In genomic region chr10:36666451-36666850, GRCh38 we compare ENCODE assay signal across 22 cellular contexts.
DNase-seq lines count a peak whose midpoint lies in the region; ATAC-seq, FAIRE-seq and TF ChIP-seq lines count a peak whose summit lies in the region.
"Had no signal": no experiment of that assay in that cellular context is flagged by ENCODE, and none has a peak within 500 bp of the region (broad histone marks: within the 10 kb centered on the region; RNA-seq: fewer than 3 reads in every experiment).

No MANE protein-coding gene starts in this region.

- intact Hi-C loops in IMR-90 (cut with micrococcal nuclease): no loop called here

- no peak overlapping the region for H3K18ac ChIP-seq in IMR-90 (ENCODE audit: low read depth, low read length)

- FAIRE-seq in bronchial epithelial cell (lab: Jason Lieb, UNC): no peak
- FAIRE-seq: A204.1, GM12891, GM18507 had no signal

- H3K4me3 ChIP-seq in IMR-90 (ENCODE audit: insufficient read depth, low read depth, low read length) (no peak overlapping the region), bronchial epithelial cell (ENCODE audit: low read depth, low read length) (no peak overlapping the region)
- H3K4me3 ChIP-seq: BLaER1 treated with 17β-estradiol and CSF1 and Interleukin-3, amounts not matched to agents 10 nM and 100 nM; GM23338; HAP-1 had no signal

- H4K91ac ChIP-seq in IMR-90 (ENCODE audit: insufficient read depth, low read depth, low read length): no peak overlapping the region

- H3K9me3 ChIP-seq in IMR-90 (ENCODE audit: control insufficient read depth, insufficient read depth, low read length): no peaks in the 10 kb centered on the region
- H3K9me3 ChIP-seq: BLaER1 treated with 17β-estradiol and CSF1 and Interleukin-3, amounts not matched to agents 10 nM and 100 nM; HAP-1 had no signal

- no peak overlapping the region for H3K23ac ChIP-seq in IMR-90 (ENCODE audit: low read depth, low read length)

- no peak overlapping the region for H2BK15ac ChIP-seq in IMR-90 (ENCODE audit: low read depth, low read length)

- H4K5ac ChIP-seq in IMR-90 (ENCODE audit: low read depth, low read length): no peak overlapping the region

- H3K56ac ChIP-seq in IMR-90 (ENCODE audit: extremely low read depth, insufficient read depth, low read length): no peak overlapping the region

- H2BK20ac ChIP-seq in IMR-90 (ENCODE audit: low read depth, low read length): no peak overlapping the region

- TF ChIP-seq CTCF in IMR-90 (conservative IDR thresholded peaks at IDR 0.05; ENCODE audit: low read depth, low read length) (no peak), bronchial epithelial cell (IDR thresholded peaks at IDR 0.05; ENCODE audit: insufficient read depth, low read length, severe bottlenecking) (no peak), foreskin keratinocyte (conservative IDR thresholded peaks at IDR 0.05) (no peak)

- no peaks in the 10 kb centered on the region for H4K20me1 ChIP-seq in IMR-90 (ENCODE audit: insufficient read depth, low read length)
- H4K20me1 ChIP-seq: BLaER1 treated with 17β-estradiol and CSF1 and Interleukin-3, amounts not matched to agents 10 nM and 100 nM had no signal

- dilution Hi-C loops in IMR-90 (cut with HindIII; ENCODE audit: low sequenced_read_pairs, unreplicated experiment): no loop called here

- CTCF ChIA-PET in IMR-90 (lab: Yijun Ruan, JAX): no interaction called here

- H4K8ac ChIP-seq in IMR-90 (ENCODE audit: low read depth in 2 of 2, low read length in 2 of 2): no peak overlapping the region

- H3K14ac ChIP-seq in IMR-90 (replicated peaks; ENCODE audit: low read depth, low read length): no peak overlapping the region

- no peak overlapping the region for H3K9ac ChIP-seq in IMR-90 (ENCODE audit: low read depth, low read length)
- H3K9ac ChIP-seq: BLaER1 treated with 17β-estradiol and CSF1 and Interleukin-3, amounts not matched to agents 10 nM and 100 nM had no signal

- BruUV-seq in IMR-90 (replicated peaks; lab: Mats Ljungman, UMichigan): no TSS peak

- DNase-seq in NCI-H2171 treated with DMSO at 0.1 percent for 48 hours (lab: John Stamatoyannopoulos, UW) (peak; percentile 5), NCI-H2171 (lab: John Stamatoyannopoulos, UW) (no peak), IMR-90 (peak; percentile 28), bronchial epithelial cell (ENCODE audit: low read depth) (peak; percentile 49), foreskin keratinocyte (peak; percentile 17 to 55), NCI-H524 treated with DMSO at 0.1 percent for 48 hours (lab: John Stamatoyannopoulos, UW) (no peak), NCI-H526 (lab: John Stamatoyannopoulos, UW) (no peak)
- DNase-seq in stimulated activated CD4-positive, alpha-beta T cell treated with anti-CD3 and anti-CD28 coated beads, Interleukin-2, amount 100 ng/mL, for 48 hours: no peak
- DNase-seq: Calu3; CD4-positive, alpha-beta T cell; COR-L47; DMS53; DMS79 treated with DMSO at 0.1 percent for 48 hours; GF-D8; HFFc6 had no signal

- peak; percentile 75 for ATAC-seq in IMR-90 (ENCODE audit: low read depth)
- no peak for ATAC-seq in foreskin keratinocyte
- ATAC-seq: GM23338 had no signal

- POLR2A ChIA-PET in IMR-90 (lab: Charles Lee; ENCODE audit: unreplicated experiment): no interaction called here

- H2AK9ac ChIP-seq in IMR-90 (replicated peaks; ENCODE audit: low read depth, low read length, poor library complexity): no peak overlapping the region

- no peak overlapping the region for H3K4ac ChIP-seq in IMR-90 (ENCODE audit: low read depth, low read length)

- peaks cover 8% of the 10 kb centered on the region; the same call in 1 of the 2 replicates for H3K9me1 ChIP-seq in IMR-90 (ENCODE audit: insufficient read depth, low read length)

- no peak overlapping the region for H2BK120ac ChIP-seq in IMR-90 (ENCODE audit: low read depth, low read length)

- H2AFZ ChIP-seq in IMR-90 (replicated peaks; ENCODE audit: low read length, poor library complexity): no peak overlapping the region
- H2AFZ ChIP-seq: GM23338 had no signal

- no peaks in the 10 kb centered on the region for H3K79me1 ChIP-seq in IMR-90 (ENCODE audit: low read depth in 1 of 2, low read length in 2 of 2)

- no peak overlapping the region for H2BK5ac ChIP-seq in IMR-90 (ENCODE audit: low read depth, low read length, poor library complexity, severe bottlenecking)

- H3K27me3 ChIP-seq in IMR-90 (ENCODE audit: control insufficient read depth, insufficient read depth, low read length): no peaks in the 10 kb centered on the region
- no peaks in the 10 kb centered on the region for H3K27me3 ChIP-seq in bronchial epithelial cell (ENCODE audit: control insufficient read depth, insufficient read depth, low read length)
- H3K27me3 ChIP-seq in foreskin keratinocyte: no peaks in the 10 kb centered on the region
- H3K27me3 ChIP-seq: BLaER1 treated with 17β-estradiol and CSF1 and Interleukin-3, amounts not matched to agents 10 nM and 100 nM had no signal

- H2AK5ac ChIP-seq in IMR-90 (ENCODE audit: low read depth, low read length): no peak overlapping the region

- H3K27ac ChIP-seq in IMR-90 (ENCODE audit: insufficient read depth, low read length): no peak overlapping the region
- no peak overlapping the region for H3K27ac ChIP-seq in foreskin keratinocyte
- H3K27ac ChIP-seq: 22Rv1; BLaER1 treated with 17β-estradiol and CSF1 and Interleukin-3, amounts not matched to agents 10 nM and 100 nM had no signal

- no peak for TF ChIP-seq POLR2A in IMR-90 (IDR thresholded peaks at IDR 0.05; ENCODE audit: low read depth, low read length)

- in situ Hi-C loops in IMR-90 (cut with MboI; ENCODE audit: low sequenced_read_pairs): no loop called here

- peaks cover 7% of the 10 kb centered on the region for H3K4me1 ChIP-seq in IMR-90 (ENCODE audit: control insufficient read depth, insufficient read depth, low read length)
- H3K4me1 ChIP-seq in foreskin keratinocyte: peaks cover 4% of the 10 kb centered on the region
- H3K4me1 ChIP-seq: BLaER1 treated with 17β-estradiol and CSF1 and Interleukin-3, amounts not matched to agents 10 nM and 100 nM; HAP-1 had no signal

- no peak for TF ChIP-seq RAD21 in IMR-90 (IDR thresholded peaks at IDR 0.05; ENCODE audit: low read length)

- H3K36me3 ChIP-seq in IMR-90 (ENCODE audit: control insufficient read depth, insufficient read depth, low read length) (no peaks in the 10 kb centered on the region), bronchial epithelial cell (ENCODE audit: control insufficient read depth, insufficient read depth, low read length) (no peaks in the 10 kb centered on the region)
- H3K36me3 ChIP-seq: BLaER1 treated with 17β-estradiol and CSF1 and Interleukin-3, amounts not matched to agents 10 nM and 100 nM; HAP-1 had no signal

- H3K4me2 ChIP-seq in IMR-90 (ENCODE audit: low read depth, low read length): no peak overlapping the region
- H3K4me2 ChIP-seq: BLaER1 treated with 17β-estradiol and CSF1 and Interleukin-3, amounts not matched to agents 10 nM and 100 nM; GM23338 had no signal

TF ChIP-seq in IMR-90, 13 proteins besides CTCF, POLR2A, EP300 and RAD21:
- TF ChIP-seq MAZ (IDR thresholded peaks at IDR 0.05; ENCODE audit: borderline replicate concordance, low read depth, low read length) (no peak), FOS (IDR thresholded peaks at IDR 0.05; ENCODE audit: low read depth, low read length) (no peak), RCOR1 (IDR thresholded peaks at IDR 0.05; ENCODE audit: insufficient replicate concordance, low read length) (no peak), CEBPB (IDR thresholded peaks at IDR 0.05; ENCODE audit: low read depth, low read length) (no peak), CHD1 (IDR thresholded peaks at IDR 0.05; ENCODE audit: low read depth, low read length) (no peak), MXI1 (IDR thresholded peaks at IDR 0.05; ENCODE audit: borderline replicate concordance, low read depth, low read length) (no peak), NFE2L2 (IDR thresholded peaks at IDR 0.05; ENCODE audit: low read depth, low read length) (no peak), SMC3 (IDR thresholded peaks at IDR 0.05; ENCODE audit: low read depth, low read length) (no peak), MAFK (IDR thresholded peaks at IDR 0.05; ENCODE audit: low read depth, low read length) (no peak), USF2 (IDR thresholded peaks at IDR 0.05; ENCODE audit: low read depth, low read length) (no peak), RFX5 (IDR thresholded peaks at IDR 0.05; ENCODE audit: low read depth, low read length) (no peak), BHLHE40 (IDR thresholded peaks at IDR 0.05; ENCODE audit: low read depth, low read length) (no peak), ELK1 (IDR thresholded peaks at IDR 0.05; ENCODE audit: borderline replicate concordance, low read depth, low read length) (no peak)

Comparison
In these comparisons a context has a peak if more than half of its experiments do, and no peak if none do; other contexts are left out.
1. DNase-seq: peak in NCI-H2171 treated with DMSO at 0.1 percent for 48 hours (single experiment), IMR-90 (single experiment), bronchial epithelial cell (single experiment) and foreskin keratinocyte (2 of 2); none in NCI-H2171 (single experiment), stimulated activated CD4-positive, alpha-beta T cell treated with anti-CD3 and anti-CD28 coated beads, Interleukin-2, amount 100 ng/mL, for 48 hours (0 of 2), NCI-H524 treated with DMSO at 0.1 percent for 48 hours (single experiment) and NCI-H526 (0 of 2).